ENCODE assay signal across 13 cellular contexts in genomic region chr14:64114166-64114565, GRCh38.
DNase-seq lines count a peak whose midpoint lies in the region; ATAC-seq, FAIRE-seq and TF ChIP-seq lines count a peak whose summit lies in the region.
"Had no signal": no experiment of that assay in that cellular context is flagged by ENCODE, and none has a peak within 500 bp of the region (broad histone marks: within the 10 kb centered on the region; RNA-seq: fewer than 3 reads in every experiment).

No MANE protein-coding gene starts in this region.

- TF ChIP-seq CTCF in D721Med (IDR thresholded peaks at IDR 0.05; ENCODE audit: insufficient read depth, missing control alignments) (no peak), NB4 (IDR thresholded peaks at IDR 0.05; ENCODE audit: low read depth, low read length) (no peak), coronary artery (IDR thresholded peaks at IDR 0.05) (no peak), Calu3 (IDR thresholded peaks at IDR 0.05; ENCODE audit: unreplicated experiment) (no peak)

- peak overlapping the region; percentile 49 to 56 for H3K27ac ChIP-seq in coronary artery
- H3K27ac ChIP-seq: dorsolateral prefrontal cortex had no signal

- no peak for TF ChIP-seq POLR2A in NB4 (IDR thresholded peaks at IDR 0.05; ENCODE audit: extremely low read depth, insufficient read length)

- no peak overlapping the region for H3K27ac Mint-ChIP-seq in Calu3 (ENCODE audit: unreplicated experiment)

- intact Hi-C loops in Calu3 (cut with micrococcal nuclease; ENCODE audit: unreplicated experiment): loop anchor here (5.0 kb wide), 1 partner anchor 52 kb away; no protein-coding TSS in a partner anchor

- H3K4me3 ChIP-seq in NB4 (ENCODE audit: low read depth, low read length) (no peak overlapping the region), coronary artery (no peak overlapping the region)
- H3K4me3 ChIP-seq: dorsolateral prefrontal cortex had no signal

- H3K27me3 Mint-ChIP-seq in Calu3 (ENCODE audit: unreplicated experiment): no peaks in the 10 kb centered on the region

- ATAC-seq in HG02678 (IDR thresholded peaks at IDR 0.05; ENCODE audit: unreplicated experiment) (no peak), HG03108 (IDR thresholded peaks at IDR 0.05; ENCODE audit: unreplicated experiment) (no peak)

- peak; percentile 36 for DNase-seq in D721Med (ENCODE audit: insufficient read length, low spot score)
- DNase-seq in NB4 (ENCODE audit: low read depth): peak; percentile 93
- peak; percentile 79 for DNase-seq in coronary artery (ENCODE audit: low spot score)
- DNase-seq in myocyte (ENCODE audit: low read depth): peak; percentile 38
- DNase-seq in Calu3: no peak
- no peak for DNase-seq in NCI-H510A treated with DMSO at 0.1 percent for 48 hours (lab: John Stamatoyannopoulos, UW)
- DNase-seq: activated CD4-positive, alpha-beta T cell treated with anti-CD3 and anti-CD28 coated beads, Interleukin-2, amount 50 U/mL, for 1 hour; activated naive CD4-positive, alpha-beta T cell treated with anti-CD3 and anti-CD28 coated beads, Interleukin-2, amount 50 U/mL, for 16 hours; AML-193; dorsolateral prefrontal cortex; NCI-H748 treated with DMSO at 0.1 percent for 48 hours had no signal

- CTCF ChIA-PET in Calu3 (lab: Charles Lee): no interaction called here

- H3K4me1 Mint-ChIP-seq in Calu3 (ENCODE audit: low read depth, unreplicated experiment): peaks cover 11% of the 10 kb centered on the region

- no peak for FAIRE-seq in D721Med (lab: Jason Lieb, UNC)

- no peaks in the 10 kb centered on the region for H3K9me3 Mint-ChIP-seq in Calu3 (ENCODE audit: low read depth, unreplicated experiment)

- no TSS peak for BruUV-seq in Calu3 (replicated peaks; lab: Mats Ljungman, UMichigan)

- no peak overlapping the region for H3K4me3 Mint-ChIP-seq in Calu3 (ENCODE audit: low read depth, unreplicated experiment)

- H3K36me3 Mint-ChIP-seq in Calu3 (ENCODE audit: insufficient read depth, unreplicated experiment): peaks cover 33% of the 10 kb centered on the region

Comparison
In these comparisons a context has a peak if more than half of its experiments do, and no peak if none do; other contexts are left out.
1. DNase-seq: peak in D721Med (single experiment), NB4 (single experiment), coronary artery (single experiment) and myocyte (single experiment); none in Calu3 (single experiment) and NCI-H510A treated with DMSO at 0.1 percent for 48 hours (single experiment).